In the genomic region with DNA sequence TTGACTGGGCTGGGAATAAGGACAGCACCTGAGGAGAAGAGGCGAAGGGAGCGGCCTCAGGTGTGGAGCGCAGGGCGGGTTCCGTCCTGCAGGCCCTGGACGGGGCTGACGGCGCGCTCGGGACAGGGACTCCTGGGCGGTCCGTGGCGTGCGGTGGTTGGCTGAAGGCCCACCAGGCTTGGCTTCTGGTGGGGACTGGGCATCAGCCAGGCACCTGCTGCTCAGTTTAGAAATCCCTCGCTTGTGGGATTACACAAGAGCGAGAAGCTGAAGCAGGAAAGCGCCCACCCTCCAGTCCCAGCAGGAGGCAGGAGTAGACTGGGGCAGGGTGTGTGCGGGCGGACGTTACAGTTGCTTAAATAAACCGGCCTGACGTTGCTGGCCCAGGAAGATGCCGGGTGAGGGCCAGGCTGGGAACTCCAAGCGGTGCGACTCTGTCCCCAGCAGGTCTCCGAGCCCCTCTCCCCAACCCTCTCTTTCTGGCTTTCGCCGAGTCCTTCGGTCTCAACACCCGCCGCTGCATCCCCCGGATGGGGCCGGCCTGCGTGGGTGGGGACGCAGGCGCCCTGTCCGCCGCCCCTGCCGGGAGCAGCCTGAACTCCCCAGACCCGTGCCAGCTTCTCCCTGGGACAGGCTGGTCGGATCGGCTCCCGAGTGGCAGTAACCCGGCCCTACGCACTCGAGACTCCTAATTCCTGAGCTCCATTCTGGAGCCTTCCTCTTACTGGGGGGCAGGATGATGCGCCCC, we compare ENCODE assay signal across 1 cellular context.
A peak's percentile ranks its signal among the peaks of the same experiment; 100 is the strongest.
TF ChIP-seq lines count a peak whose summit lies in the region.

No MANE protein-coding gene starts in this region.

TF ChIP-seq in K562, 482 proteins besides CTCF, POLR2A, EP300 and RAD21 (continued from another document and continues in another):
- no peak for TF ChIP-seq MIER1 (IDR thresholded peaks at IDR 0.05; ENCODE audit: low read depth)
- no peak for TF ChIP-seq TCF7L2 (IDR thresholded peaks at IDR 0.05; ENCODE audit: low read depth, low read length)
- no peak for TF ChIP-seq PCBP2 (IDR thresholded peaks at IDR 0.05; ENCODE audit: low read depth, low read length, poor library complexity, severe bottlenecking)
- no peak for TF ChIP-seq MTA2 (IDR thresholded peaks at IDR 0.05; ENCODE audit: low read depth)
- no peak; the same call in 1 of the 2 replicates for TF ChIP-seq GABPB1 (CRISPR knock-in tag; IDR thresholded peaks at IDR 0.05)
- TF ChIP-seq MCM7 (IDR thresholded peaks at IDR 0.05): no peak
- TF ChIP-seq NELFE (IDR thresholded peaks at IDR 0.05; ENCODE audit: insufficient read depth, insufficient read length): no peak
- no peak for TF ChIP-seq IRF9 (tag; IDR thresholded peaks at IDR 0.05)
- peak in 1 of 2 experiments; percentile 70; a peak in 2 of 4 replicates for TF ChIP-seq HDAC1 (IDR thresholded peaks at IDR 0.05)
- TF ChIP-seq, protein P1, sequence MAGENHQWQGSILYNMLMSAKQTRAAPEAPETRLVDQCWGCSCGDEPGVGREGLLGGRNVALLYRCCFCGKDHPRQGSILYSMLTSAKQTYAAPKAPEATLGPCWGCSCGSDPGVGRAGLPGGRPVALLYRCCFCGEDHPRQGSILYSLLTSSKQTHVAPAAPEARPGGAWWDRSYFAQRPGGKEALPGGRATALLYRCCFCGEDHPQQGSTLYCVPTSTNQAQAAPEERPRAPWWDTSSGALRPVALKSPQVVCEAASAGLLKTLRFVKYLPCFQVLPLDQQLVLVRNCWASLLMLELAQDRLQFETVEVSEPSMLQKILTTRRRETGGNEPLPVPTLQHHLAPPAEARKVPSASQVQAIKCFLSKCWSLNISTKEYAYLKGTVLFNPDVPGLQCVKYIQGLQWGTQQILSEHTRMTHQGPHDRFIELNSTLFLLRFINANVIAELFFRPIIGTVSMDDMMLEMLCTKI (IDR thresholded peaks at IDR 0.05; ENCODE audit: partially characterized antibody): no peak
- no peak for TF ChIP-seq ZNF551 (CRISPR knock-in tag; IDR thresholded peaks at IDR 0.05)
- no peak for TF ChIP-seq ZNF253 (CRISPR knock-in tag; conservative IDR thresholded peaks at IDR 0.05)
- no peak for TF ChIP-seq DDX20 (tag; IDR thresholded peaks at IDR 0.05; ENCODE audit: low read depth)
- no peak for TF ChIP-seq ZNF140 (CRISPR knock-in tag; IDR thresholded peaks at IDR 0.05)
- TF ChIP-seq TGIF2 (CRISPR knock-in tag; IDR thresholded peaks at IDR 0.05): no peak
- no peak for TF ChIP-seq ZNF584 (CRISPR knock-in tag; IDR thresholded peaks at IDR 0.05; ENCODE audit: low read depth)
- TF ChIP-seq GTF2F1 (IDR thresholded peaks at IDR 0.05; ENCODE audit: low read depth, low read length): no peak
- TF ChIP-seq SMARCC2 (IDR thresholded peaks at IDR 0.05; ENCODE audit: low read depth): no peak
- no peak for TF ChIP-seq DIDO1 (tag; IDR thresholded peaks at IDR 0.05; ENCODE audit: low read depth)
- no peak for TF ChIP-seq NONO (IDR thresholded peaks at IDR 0.05; ENCODE audit: low read depth in 2 of 2, low read length in 1 of 2)
- TF ChIP-seq RBM14 (IDR thresholded peaks at IDR 0.05; ENCODE audit: borderline replicate concordance, insufficient read depth, low read depth, low read length): no peak
- TF ChIP-seq, protein P2, sequence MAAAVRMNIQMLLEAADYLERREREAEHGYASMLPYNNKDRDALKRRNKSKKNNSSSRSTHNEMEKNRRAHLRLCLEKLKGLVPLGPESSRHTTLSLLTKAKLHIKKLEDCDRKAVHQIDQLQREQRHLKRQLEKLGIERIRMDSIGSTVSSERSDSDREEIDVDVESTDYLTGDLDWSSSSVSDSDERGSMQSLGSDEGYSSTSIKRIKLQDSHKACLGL (CRISPR knock-in tag; IDR thresholded peaks at IDR 0.05; ENCODE audit: borderline replicate concordance, poor library complexity, severe bottlenecking): no peak
- no peak for TF ChIP-seq TCFL5 (CRISPR knock-in tag; conservative IDR thresholded peaks at IDR 0.05)
- no peak for TF ChIP-seq RBM25 (IDR thresholded peaks at IDR 0.05; ENCODE audit: low read depth, low read length, severe bottlenecking)
- no peak for TF ChIP-seq ZBTB34 (CRISPR knock-in tag; IDR thresholded peaks at IDR 0.05)
- no peak; the same call in 1 of the 2 replicates for TF ChIP-seq CREB1 (IDR thresholded peaks at IDR 0.05)
- TF ChIP-seq CREB1 (CRISPR knock-in tag; IDR thresholded peaks at IDR 0.05): peak; percentile 27; the same call in 1 of the 2 replicates
- peak; percentile 44; the same call in 1 of the 2 replicates for TF ChIP-seq ZC3H4 (CRISPR knock-in tag; IDR thresholded peaks at IDR 0.05; ENCODE audit: borderline replicate concordance)
- TF ChIP-seq FOXP1 (CRISPR knock-in tag; IDR thresholded peaks at IDR 0.05): no peak
- no peak for TF ChIP-seq RBM15 (IDR thresholded peaks at IDR 0.05; ENCODE audit: insufficient read depth, low read length)
- peak; percentile 81 to 83 for TF ChIP-seq NRF1 (conservative IDR thresholded peaks at IDR 0.05 in 1 of 2, IDR thresholded peaks at IDR 0.05 in 1 of 2)
- TF ChIP-seq, protein P3, sequence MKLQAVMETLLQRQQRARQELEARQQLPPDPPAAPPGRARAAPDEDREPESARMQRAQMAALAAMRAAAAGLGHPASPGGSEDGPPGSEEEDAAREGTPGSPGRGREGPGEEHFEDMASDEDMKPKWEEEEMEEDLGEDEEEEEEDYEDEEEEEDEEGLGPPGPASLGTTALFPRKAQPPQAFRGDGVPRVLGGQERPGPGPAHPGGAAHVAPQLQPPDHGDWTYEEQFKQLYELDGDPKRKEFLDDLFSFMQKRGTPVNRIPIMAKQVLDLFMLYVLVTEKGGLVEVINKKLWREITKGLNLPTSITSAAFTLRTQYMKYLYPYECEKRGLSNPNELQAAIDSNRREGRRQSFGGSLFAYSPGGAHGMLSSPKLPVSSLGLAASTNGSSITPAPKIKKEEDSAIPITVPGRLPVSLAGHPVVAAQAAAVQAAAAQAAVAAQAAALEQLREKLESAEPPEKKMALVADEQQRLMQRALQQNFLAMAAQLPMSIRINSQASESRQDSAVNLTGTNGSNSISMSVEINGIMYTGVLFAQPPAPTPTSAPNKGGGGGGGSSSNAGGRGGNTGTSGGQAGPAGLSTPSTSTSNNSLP (IDR thresholded peaks at IDR 0.05; ENCODE audit: borderline replicate concordance, low read depth, low read length): no peak
- TF ChIP-seq SMARCA4 (IDR thresholded peaks at IDR 0.05): no peak
- TF ChIP-seq, protein P4, sequence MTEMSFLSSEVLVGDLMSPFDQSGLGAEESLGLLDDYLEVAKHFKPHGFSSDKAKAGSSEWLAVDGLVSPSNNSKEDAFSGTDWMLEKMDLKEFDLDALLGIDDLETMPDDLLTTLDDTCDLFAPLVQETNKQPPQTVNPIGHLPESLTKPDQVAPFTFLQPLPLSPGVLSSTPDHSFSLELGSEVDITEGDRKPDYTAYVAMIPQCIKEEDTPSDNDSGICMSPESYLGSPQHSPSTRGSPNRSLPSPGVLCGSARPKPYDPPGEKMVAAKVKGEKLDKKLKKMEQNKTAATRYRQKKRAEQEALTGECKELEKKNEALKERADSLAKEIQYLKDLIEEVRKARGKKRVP (CRISPR knock-in tag; IDR thresholded peaks at IDR 0.05): no peak
- TF ChIP-seq ZBTB1 (CRISPR knock-in tag; IDR thresholded peaks at IDR 0.05; ENCODE audit: borderline replicate concordance, low read depth): no peak
- TF ChIP-seq, protein P5, sequence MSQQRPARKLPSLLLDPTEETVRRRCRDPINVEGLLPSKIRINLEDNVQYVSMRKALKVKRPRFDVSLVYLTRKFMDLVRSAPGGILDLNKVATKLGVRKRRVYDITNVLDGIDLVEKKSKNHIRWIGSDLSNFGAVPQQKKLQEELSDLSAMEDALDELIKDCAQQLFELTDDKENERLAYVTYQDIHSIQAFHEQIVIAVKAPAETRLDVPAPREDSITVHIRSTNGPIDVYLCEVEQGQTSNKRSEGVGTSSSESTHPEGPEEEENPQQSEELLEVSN (IDR thresholded peaks at IDR 0.05; ENCODE audit: borderline replicate concordance in 1 of 2, extremely low read depth in 1 of 2, insufficient read depth in 1 of 2, insufficient read length in 1 of 2, low read depth in 1 of 2, low read length in 1 of 2, poor library complexity in 1 of 2, severe bottlenecking in 1 of 2): no peak
- TF ChIP-seq POLR2H (tag; IDR thresholded peaks at IDR 0.05; ENCODE audit: low read depth): no peak
- no peak for TF ChIP-seq STAT6 (CRISPR knock-in tag; IDR thresholded peaks at IDR 0.05)
- no peak for TF ChIP-seq SMAD3 (CRISPR knock-in tag; conservative IDR thresholded peaks at IDR 0.05)
- TF ChIP-seq ZNF79 (CRISPR knock-in tag; IDR thresholded peaks at IDR 0.05; ENCODE audit: low read depth): no peak
- TF ChIP-seq HSF4 (CRISPR knock-in tag; IDR thresholded peaks at IDR 0.05; ENCODE audit: borderline replicate concordance): no peak
- TF ChIP-seq NFYB (IDR thresholded peaks at IDR 0.05; ENCODE audit: extremely low read depth, insufficient read length): no peak
- TF ChIP-seq SIX5 (IDR thresholded peaks at IDR 0.05; ENCODE audit: borderline replicate concordance in 1 of 2, insufficient read depth in 1 of 2, low read depth in 1 of 2, low read length in 2 of 2): no peak
- 0 out of 4 replicates have a peak, but pooled peaks of 1 of the 2 experiments have one; percentile 60 for TF ChIP-seq KDM4B (IDR thresholded peaks at IDR 0.05; ENCODE audit: borderline replicate concordance in 2 of 2, low read depth in 1 of 2)
